1 cellular context compared by ENCODE assay signal in the genomic region with DNA sequence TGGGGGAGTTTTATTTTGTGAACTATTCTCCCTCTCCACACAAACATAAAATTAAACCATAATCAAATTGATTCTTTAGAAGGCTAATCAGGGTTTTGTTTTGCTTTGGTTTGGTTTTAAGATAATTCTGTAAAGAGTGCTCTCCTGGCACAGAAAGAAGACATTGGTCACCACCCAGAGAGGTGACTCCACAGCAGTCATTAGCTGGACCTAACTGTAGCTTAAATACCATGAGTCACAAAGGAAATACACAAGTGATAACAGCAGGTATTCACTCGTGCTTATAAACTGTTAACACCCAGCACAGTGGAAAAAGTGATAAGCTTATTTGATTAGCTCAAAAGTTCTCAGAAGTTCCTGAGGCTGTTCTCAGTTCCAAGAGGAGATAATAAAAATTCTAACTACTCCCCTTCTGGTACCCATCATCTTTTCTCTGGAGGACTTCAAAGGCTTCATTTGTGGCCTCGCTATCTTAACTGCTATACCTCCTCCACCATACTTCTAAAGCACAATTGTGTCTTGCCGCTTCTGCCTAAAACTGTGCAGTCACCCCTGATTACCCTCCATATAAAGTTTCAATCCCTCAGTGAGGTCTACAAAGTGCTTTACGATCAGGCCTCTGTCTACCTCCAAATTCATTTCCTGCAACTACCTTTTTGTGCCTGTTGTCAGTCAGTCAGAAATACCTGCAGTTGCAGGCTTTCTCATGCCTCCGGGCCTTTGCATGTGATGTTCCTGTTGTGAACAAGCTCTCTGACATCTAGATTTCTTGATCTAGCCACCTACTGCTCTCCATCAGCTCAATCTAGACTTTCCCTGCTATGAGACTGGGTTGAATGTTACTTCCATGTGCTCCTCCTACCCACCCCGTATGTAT.
TF ChIP-seq lines count a peak whose summit lies in the region.

No MANE protein-coding gene starts in this region.

TF ChIP-seq in K562, 482 proteins besides CTCF, POLR2A, EP300 and RAD21 (continued from another document and continues in another):
- TF ChIP-seq SAP30 (IDR thresholded peaks at IDR 0.05; ENCODE audit: borderline replicate concordance, insufficient read depth, low read depth, low read length, poor library complexity, severe bottlenecking) (no peak), FOXJ2 (tag; IDR thresholded peaks at IDR 0.05) (no peak), LEF1 (IDR thresholded peaks at IDR 0.05) (peak; percentile 89; the same call in 1 of the 2 replicates), RFX5 (IDR thresholded peaks at IDR 0.05; ENCODE audit: low read depth, low read length) (no peak), CC2D1A (IDR thresholded peaks at IDR 0.05) (peak; percentile 12; the same call in 1 of the 2 replicates), MEIS2 (IDR thresholded peaks at IDR 0.05; ENCODE audit: partially characterized antibody) (no peak), ZNF695 (CRISPR knock-in tag; IDR thresholded peaks at IDR 0.05) (no peak), OTX1 (CRISPR knock-in tag; IDR thresholded peaks at IDR 0.05) (no peak), KAT8 (IDR thresholded peaks at IDR 0.05; ENCODE audit: low read depth) (no peak), CBX5 (IDR thresholded peaks at IDR 0.05; ENCODE audit: borderline replicate concordance, low read depth) (no peak), EP400 (IDR thresholded peaks at IDR 0.05) (no peak), CEBPB (tag; IDR thresholded peaks at IDR 0.05) (no peak), SIRT6 (IDR thresholded peaks at IDR 0.05; ENCODE audit: low read depth, low read length) (no peak), ZSCAN32 (CRISPR knock-in tag; IDR thresholded peaks at IDR 0.05) (no peak), ZFPM2 (CRISPR knock-in tag; IDR thresholded peaks at IDR 0.05) (no peak), NFATC3 (IDR thresholded peaks at IDR 0.05) (peak; percentile 93), ZBTB17 (CRISPR knock-in tag; IDR thresholded peaks at IDR 0.05) (no peak), ZNF165 (CRISPR knock-in tag; IDR thresholded peaks at IDR 0.05; ENCODE audit: borderline replicate concordance) (no peak), PHF21A (IDR thresholded peaks at IDR 0.05; ENCODE audit: borderline replicate concordance, low read depth) (no peak), TCF7 (IDR thresholded peaks at IDR 0.05; ENCODE audit: borderline replicate concordance) (peak; percentile 89), ZNF76 (CRISPR knock-in tag; IDR thresholded peaks at IDR 0.05; ENCODE audit: borderline replicate concordance) (no peak), ZNF518B (CRISPR knock-in tag; IDR thresholded peaks at IDR 0.05) (no peak), POU5F1 (IDR thresholded peaks at IDR 0.05; ENCODE audit: borderline replicate concordance, low read depth, low read length, partially characterized antibody) (no peak), DEAF1 (CRISPR knock-in tag; IDR thresholded peaks at IDR 0.05) (no peak), STAT6 (CRISPR knock-in tag; IDR thresholded peaks at IDR 0.05) (no peak), MEF2A (IDR thresholded peaks at IDR 0.05; ENCODE audit: control insufficient read depth, low read depth, low read length) (no peak), KLF10 (CRISPR knock-in tag; IDR thresholded peaks at IDR 0.05) (no peak), ZZZ3 (IDR thresholded peaks at IDR 0.05) (no peak)
- TF ChIP-seq, protein P1, sequence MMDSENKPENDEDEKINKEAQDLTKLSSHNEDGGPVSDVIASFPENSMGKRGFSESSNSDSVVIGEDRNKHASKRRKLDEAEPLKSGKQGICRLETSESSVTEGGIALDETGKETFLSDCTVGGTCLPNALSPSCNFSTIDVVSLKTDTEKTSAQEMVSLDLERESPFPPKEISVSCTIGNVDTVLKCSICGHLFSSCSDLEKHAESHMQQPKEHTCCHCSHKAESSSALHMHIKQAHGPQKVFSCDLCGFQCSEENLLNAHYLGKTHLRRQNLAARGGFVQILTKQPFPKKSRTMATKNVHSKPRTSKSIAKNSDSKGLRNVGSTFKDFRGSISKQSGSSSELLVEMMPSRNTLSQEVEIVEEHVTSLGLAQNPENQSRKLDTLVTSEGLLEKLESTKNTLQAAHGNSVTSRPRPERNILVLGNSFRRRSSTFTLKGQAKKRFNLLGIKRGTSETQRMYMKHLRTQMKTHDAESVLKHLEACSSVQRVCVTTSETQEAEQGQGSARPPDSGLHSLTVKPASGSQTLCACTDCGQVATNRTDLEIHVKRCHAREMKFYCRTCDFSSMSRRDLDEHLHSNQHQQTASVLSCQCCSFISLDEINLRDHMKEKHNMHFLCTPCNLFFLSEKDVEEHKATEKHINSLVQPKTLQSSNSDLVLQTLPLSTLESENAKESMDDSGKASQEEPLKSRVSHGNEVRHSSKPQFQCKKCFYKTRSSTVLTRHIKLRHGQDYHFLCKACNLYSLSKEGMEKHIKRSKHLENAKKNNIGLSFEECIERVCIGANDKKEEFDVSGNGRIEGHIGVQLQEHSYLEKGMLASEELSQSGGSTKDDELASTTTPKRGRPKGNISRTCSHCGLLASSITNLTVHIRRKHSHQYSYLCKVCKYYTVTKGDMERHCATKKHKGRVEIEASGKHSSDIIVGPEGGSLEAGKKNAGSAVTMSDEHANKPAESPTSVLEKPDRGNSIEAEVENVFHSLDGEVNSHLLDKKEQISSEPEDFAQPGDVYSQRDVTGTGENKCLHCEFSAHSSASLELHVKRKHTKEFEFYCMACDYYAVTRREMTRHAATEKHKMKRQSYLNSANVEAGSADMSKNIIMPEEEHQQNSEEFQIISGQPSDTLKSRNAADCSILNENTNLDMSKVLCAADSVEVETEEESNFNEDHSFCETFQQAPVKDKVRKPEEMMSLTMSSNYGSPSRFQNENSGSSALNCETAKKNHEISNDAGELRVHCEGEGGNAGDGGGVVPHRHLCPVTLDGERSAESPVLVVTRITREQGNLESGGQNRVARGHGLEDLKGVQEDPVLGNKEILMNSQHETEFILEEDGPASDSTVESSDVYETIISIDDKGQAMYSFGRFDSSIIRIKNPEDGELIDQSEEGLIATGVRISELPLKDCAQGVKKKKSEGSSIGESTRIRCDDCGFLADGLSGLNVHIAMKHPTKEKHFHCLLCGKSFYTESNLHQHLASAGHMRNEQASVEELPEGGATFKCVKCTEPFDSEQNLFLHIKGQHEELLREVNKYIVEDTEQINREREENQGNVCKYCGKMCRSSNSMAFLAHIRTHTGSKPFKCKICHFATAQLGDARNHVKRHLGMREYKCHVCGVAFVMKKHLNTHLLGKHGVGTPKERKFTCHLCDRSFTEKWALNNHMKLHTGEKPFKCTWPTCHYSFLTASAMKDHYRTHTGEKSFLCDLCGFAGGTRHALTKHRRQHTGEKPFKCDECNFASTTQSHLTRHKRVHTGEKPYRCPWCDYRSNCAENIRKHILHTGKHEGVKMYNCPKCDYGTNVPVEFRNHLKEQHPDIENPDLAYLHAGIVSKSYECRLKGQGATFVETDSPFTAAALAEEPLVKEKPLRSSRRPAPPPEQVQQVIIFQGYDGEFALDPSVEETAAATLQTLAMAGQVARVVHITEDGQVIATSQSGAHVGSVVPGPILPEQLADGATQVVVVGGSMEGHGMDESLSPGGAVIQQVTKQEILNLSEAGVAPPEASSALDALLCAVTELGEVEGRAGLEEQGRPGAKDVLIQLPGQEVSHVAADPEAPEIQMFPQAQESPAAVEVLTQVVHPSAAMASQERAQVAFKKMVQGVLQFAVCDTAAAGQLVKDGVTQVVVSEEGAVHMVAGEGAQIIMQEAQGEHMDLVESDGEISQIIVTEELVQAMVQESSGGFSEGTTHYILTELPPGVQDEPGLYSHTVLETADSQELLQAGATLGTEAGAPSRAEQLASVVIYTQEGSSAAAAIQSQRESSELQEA (IDR thresholded peaks at IDR 0.05; ENCODE audit: low read depth), result no peak
- TF ChIP-seq, protein P2, sequence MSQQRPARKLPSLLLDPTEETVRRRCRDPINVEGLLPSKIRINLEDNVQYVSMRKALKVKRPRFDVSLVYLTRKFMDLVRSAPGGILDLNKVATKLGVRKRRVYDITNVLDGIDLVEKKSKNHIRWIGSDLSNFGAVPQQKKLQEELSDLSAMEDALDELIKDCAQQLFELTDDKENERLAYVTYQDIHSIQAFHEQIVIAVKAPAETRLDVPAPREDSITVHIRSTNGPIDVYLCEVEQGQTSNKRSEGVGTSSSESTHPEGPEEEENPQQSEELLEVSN (IDR thresholded peaks at IDR 0.05; ENCODE audit: borderline replicate concordance in 1 of 2, extremely low read depth in 1 of 2, insufficient read depth in 1 of 2, insufficient read length in 1 of 2, low read depth in 1 of 2, low read length in 1 of 2, poor library complexity in 1 of 2, severe bottlenecking in 1 of 2), result no peak
- TF ChIP-seq, protein P3, sequence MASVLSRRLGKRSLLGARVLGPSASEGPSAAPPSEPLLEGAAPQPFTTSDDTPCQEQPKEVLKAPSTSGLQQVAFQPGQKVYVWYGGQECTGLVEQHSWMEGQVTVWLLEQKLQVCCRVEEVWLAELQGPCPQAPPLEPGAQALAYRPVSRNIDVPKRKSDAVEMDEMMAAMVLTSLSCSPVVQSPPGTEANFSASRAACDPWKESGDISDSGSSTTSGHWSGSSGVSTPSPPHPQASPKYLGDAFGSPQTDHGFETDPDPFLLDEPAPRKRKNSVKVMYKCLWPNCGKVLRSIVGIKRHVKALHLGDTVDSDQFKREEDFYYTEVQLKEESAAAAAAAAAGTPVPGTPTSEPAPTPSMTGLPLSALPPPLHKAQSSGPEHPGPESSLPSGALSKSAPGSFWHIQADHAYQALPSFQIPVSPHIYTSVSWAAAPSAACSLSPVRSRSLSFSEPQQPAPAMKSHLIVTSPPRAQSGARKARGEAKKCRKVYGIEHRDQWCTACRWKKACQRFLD (CRISPR knock-in tag; IDR thresholded peaks at IDR 0.05), result no peak
- TF ChIP-seq, protein P4, sequence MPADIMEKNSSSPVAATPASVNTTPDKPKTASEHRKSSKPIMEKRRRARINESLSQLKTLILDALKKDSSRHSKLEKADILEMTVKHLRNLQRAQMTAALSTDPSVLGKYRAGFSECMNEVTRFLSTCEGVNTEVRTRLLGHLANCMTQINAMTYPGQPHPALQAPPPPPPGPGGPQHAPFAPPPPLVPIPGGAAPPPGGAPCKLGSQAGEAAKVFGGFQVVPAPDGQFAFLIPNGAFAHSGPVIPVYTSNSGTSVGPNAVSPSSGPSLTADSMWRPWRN (IDR thresholded peaks at IDR 0.05; ENCODE audit: low read depth), result peak; percentile 63; the same call in 1 of the 2 replicates
